ENCODE assay signal across 8 cellular contexts in genomic region chr1:154607084-154607747, GRCh38. TPM values are rescaled to one million over a fixed set of nuclear protein-coding genes. Genes with fewer than 3 reads are reported as not detected.
DNase-seq lines count a peak whose midpoint lies in the region; ATAC-seq, FAIRE-seq and TF ChIP-seq lines count a peak whose summit lies in the region.

No MANE protein-coding gene starts in this region.

- H3K9me3 Mint-ChIP-seq in activated T-helper 17 cell treated with anti-CD3 and anti-CD28 coated beads, Interleukin-2, amount 50 U/mL, for 72 hours = no peaks in the 10 kb centered on the region

- peaks cover 17% of the 10 kb centered on the region; the same call in 1 of the 2 replicates for H3K36me3 ChIP-seq in Karpas-422 (ENCODE audit: insufficient read depth, low read length)

- H3K4me1 Mint-ChIP-seq in activated T-helper 17 cell treated with anti-CD3 and anti-CD28 coated beads, Interleukin-2, amount 50 U/mL, for 72 hours = peaks cover 67% of the 10 kb centered on the region

- peak overlapping the region; percentile 88 for H3K27ac Mint-ChIP-seq in activated T-helper 17 cell treated with anti-CD3 and anti-CD28 coated beads, Interleukin-2, amount 50 U/mL, for 72 hours

- peaks cover 95% of the 10 kb centered on the region for H3K79me2 ChIP-seq in Karpas-422 (ENCODE audit: low read length)

- peaks cover 71% of the 10 kb centered on the region for H3K4me1 ChIP-seq in Karpas-422 (ENCODE audit: low read length)

- peak overlapping the region; percentile 95 for H3K27ac ChIP-seq in Karpas-422 (ENCODE audit: low read length)

- peak overlapping the region; percentile 82 for H3K4me2 ChIP-seq in Karpas-422 (ENCODE audit: low read depth, low read length, poor library complexity, severe bottlenecking)

- intact Hi-C loops in head of caudate nucleus (cut with DNase I) = loop anchor here (5.0 kb wide), 1 partner anchor 50 kb away; the partner anchor contains the start of gene UBE2Q1

- peak overlapping the region; percentile 93 for H3K9ac ChIP-seq in Karpas-422 (ENCODE audit: low read length)

- peak overlapping the region; percentile 73 for H3K4me3 ChIP-seq in Karpas-422 (ENCODE audit: low read length)

- FAIRE-seq in GM12892 (lab: Jason Lieb, UNC) = no peak

- H3K9me3 ChIP-seq in Karpas-422 (ENCODE audit: low read length) = no peaks in the 10 kb centered on the region

- H2AFZ ChIP-seq in Karpas-422 (ENCODE audit: low read length) = no peak overlapping the region

- DNase-seq in stimulated activated CD8-positive, alpha-beta memory T cell treated with anti-CD3 and anti-CD28 coated beads, Interleukin-15, amount 100 ng/mL, for 1 hour (ENCODE audit: low read depth) = peak; percentile 20
- no peak for DNase-seq in stimulated activated CD8-positive, alpha-beta memory T cell treated with anti-CD3 and anti-CD28 coated beads, Interleukin-4, amount 100 ng/mL, for 48 hours
- DNase-seq in Karpas-422 (peak; percentile 63), head of caudate nucleus (peak in 38 of 42 donors; percentile 23 to 76 (median 50)), pons (ENCODE audit: low spot score) (peak; percentile 56), GM12892 (ENCODE audit: insufficient read length) (no peak)

- H3K27me3 Mint-ChIP-seq in activated T-helper 17 cell treated with anti-CD3 and anti-CD28 coated beads, Interleukin-2, amount 50 U/mL, for 72 hours = no peaks in the 10 kb centered on the region

- H3K27me3 ChIP-seq in Karpas-422 (ENCODE audit: low read length) = no peaks in the 10 kb centered on the region

- H4K20me1 ChIP-seq in Karpas-422 (ENCODE audit: insufficient read depth, low read depth, low read length) = peaks cover 42% of the 10 kb centered on the region

- H3K36me3 Mint-ChIP-seq in activated T-helper 17 cell treated with anti-CD3 and anti-CD28 coated beads, Interleukin-2, amount 50 U/mL, for 72 hours (ENCODE audit: low read depth) = peaks cover 57% of the 10 kb centered on the region

- H3K9me2 ChIP-seq in Karpas-422 (replicated peaks; ENCODE audit: insufficient read depth, low read length) = no peaks in the 10 kb centered on the region

- peak; percentile 13 for ATAC-seq in activated T-helper 17 cell treated with anti-CD3 and anti-CD28 coated beads, Interleukin-2, amount 50 U/mL, for 72 hours (replicated peaks)
- ATAC-seq in HG03460 (IDR thresholded peaks at IDR 0.05; ENCODE audit: unreplicated experiment) = no peak

- peak overlapping the region; percentile 88 for H3K4me3 Mint-ChIP-seq in activated T-helper 17 cell treated with anti-CD3 and anti-CD28 coated beads, Interleukin-2, amount 50 U/mL, for 72 hours

- no peak for TF ChIP-seq POLR2A in GM12892 (IDR thresholded peaks at IDR 0.05; ENCODE audit: low read depth, low read length)

RNA-seq across cellular contexts. Expression of gene ADAR, which starts 0.8 kb away (rescaled TPM):
- 140 and 144 TPM in 2 replicates for total RNA-seq in Karpas-422 (2014; rRNA removed; shearing (Covaris generic); ENCODE audit: low replicate concordance)
- total RNA-seq in activated T-helper 17 cell treated with anti-CD3 and anti-CD28 coated beads, Interleukin-2, amount 50 U/mL, for 72 hours = 100 to 1,000 TPM; 185 to 213 TPM
- polyA plus RNA-seq in GM12892 (2012; ENCODE audit: missing spikeins) = 116 TPM

RNA-seq across cellular contexts. Expression of gene CHRNB2, which starts 39.6 kb away (rescaled TPM):
- 0.29 and 0.48 TPM in 2 replicates for total RNA-seq in Karpas-422 (2014; rRNA removed; shearing (Covaris generic); ENCODE audit: low replicate concordance)
- total RNA-seq in activated T-helper 17 cell treated with anti-CD3 and anti-CD28 coated beads, Interleukin-2, amount 50 U/mL, for 72 hours = under 1 TPM in 1 of 2 donors, not detected in 1; 0.05 TPM
- polyA plus RNA-seq in GM12892 (2012; ENCODE audit: missing spikeins) = 0.76 TPM

RNA-seq across cellular contexts. Expression of gene UBE2Q1, which starts 48.8 kb away (rescaled TPM):
- 41.2 and 42.1 TPM in 2 replicates for total RNA-seq in Karpas-422 (2014; rRNA removed; shearing (Covaris generic); ENCODE audit: low replicate concordance)
- 100 to 1,000 TPM in 1 of 2 donors, 10 to 100 TPM in 1; 91.6 to 118 TPM for total RNA-seq in activated T-helper 17 cell treated with anti-CD3 and anti-CD28 coated beads, Interleukin-2, amount 50 U/mL, for 72 hours
- polyA plus RNA-seq in GM12892 (2012; ENCODE audit: missing spikeins) = 48.5 TPM

Comparison
In these comparisons a context has a peak if more than half of its experiments do, and no peak if none do; other contexts are left out.
1. DNase-seq: peak in stimulated activated CD8-positive, alpha-beta memory T cell treated with anti-CD3 and anti-CD28 coated beads, Interleukin-15, amount 100 ng/mL, for 1 hour (single experiment), Karpas-422 (single experiment), head of caudate nucleus (38 of 42) and pons (single experiment); none in stimulated activated CD8-positive, alpha-beta memory T cell treated with anti-CD3 and anti-CD28 coated beads, Interleukin-4, amount 100 ng/mL, for 48 hours (single experiment) and GM12892 (single experiment).